Comparison of ENCODE assay signal across 9 cellular contexts in genomic region chr6:127518212-127518709, GRCh38. TPM values are rescaled to one million over a fixed set of nuclear protein-coding genes. Genes with fewer than 3 reads are reported as not detected.
DNase-seq lines count a peak whose midpoint lies in the region; ATAC-seq and TF ChIP-seq lines count a peak whose summit lies in the region.
"Had no signal": no experiment of that assay in that cellular context is flagged by ENCODE, and none has a peak within 500 bp of the region (broad histone marks: within the 10 kb centered on the region; RNA-seq: fewer than 3 reads in every experiment).

No MANE protein-coding gene starts in this region.

- H3K27ac Mint-ChIP-seq in stimulated activated naive CD8-positive, alpha-beta T cell treated with anti-CD3 and anti-CD28 coated beads, Interleukin-15, Interleukin-2, amounts not matched to agents 100 ng/mL and 50 ng/mL, for 24 hours = no peak overlapping the region
- H3K27ac Mint-ChIP-seq in type B pancreatic cell = peak overlapping the region; percentile 89

- no peak for TF ChIP-seq CTCF in type B pancreatic cell (conservative IDR thresholded peaks at IDR 0.05)

- H3K9me3 Mint-ChIP-seq in stimulated activated naive CD8-positive, alpha-beta T cell treated with anti-CD3 and anti-CD28 coated beads, Interleukin-15, Interleukin-2, amounts not matched to agents 100 ng/mL and 50 ng/mL, for 24 hours = no peaks in the 10 kb centered on the region
- H3K9me3 Mint-ChIP-seq in type B pancreatic cell = no peaks in the 10 kb centered on the region

- H3K27me3 Mint-ChIP-seq in stimulated activated naive CD8-positive, alpha-beta T cell treated with anti-CD3 and anti-CD28 coated beads, Interleukin-15, Interleukin-2, amounts not matched to agents 100 ng/mL and 50 ng/mL, for 24 hours = peaks cover 74% of the 10 kb centered on the region
- peaks cover 78% of the 10 kb centered on the region for H3K27me3 Mint-ChIP-seq in type B pancreatic cell

- ATAC-seq in stimulated activated naive CD8-positive, alpha-beta T cell treated with anti-CD3 and anti-CD28 coated beads, Interleukin-15, Interleukin-2, amounts not matched to agents 100 U/mL and 50 U/mL, for 24 hours = no peak
- no peak for ATAC-seq in GM18505 (IDR thresholded peaks at IDR 0.05; ENCODE audit: unreplicated experiment)

- peak overlapping the region; percentile 80 for H3K4me3 Mint-ChIP-seq in stimulated activated naive CD8-positive, alpha-beta T cell treated with anti-CD3 and anti-CD28 coated beads, Interleukin-15, Interleukin-2, amounts not matched to agents 100 ng/mL and 50 ng/mL, for 24 hours
- H3K4me3 Mint-ChIP-seq in type B pancreatic cell = peak overlapping the region; percentile 88

- intact Hi-C loops in head of caudate nucleus (cut with DNase I) = loop anchor here (10.0 kb wide), 1 partner anchor 53 kb away; no protein-coding TSS in a partner anchor

- no peak for TF ChIP-seq POLR2A in GM18505 (IDR thresholded peaks at IDR 0.05; ENCODE audit: borderline replicate concordance, extremely low read depth, insufficient read depth, insufficient read length)

- DNase-seq in stimulated activated naive CD8-positive, alpha-beta T cell treated with anti-CD3 and anti-CD28 coated beads, Interleukin-15, Interleukin-2, amounts not matched to agents 100 U/mL and 50 U/mL, for 24 hours = no peak
- peak; percentile 72 for DNase-seq in SK-N-DZ (ENCODE audit: low spot score)
- DNase-seq in head of caudate nucleus = peak in 28 of 42 donors; percentile 7 to 56 (median 30)
- no peak for DNase-seq in type B pancreatic cell (ENCODE audit: extremely low spot score, unreplicated experiment)
- DNase-seq in stimulated activated CD4-positive, alpha-beta T cell treated with anti-CD3 and anti-CD28 coated beads, Interleukin-4, amount 100 ng/mL, for 1 hour = no peak
- DNase-seq in superior temporal gyrus (ENCODE audit: extremely low spot score) = no peak

- H3K36me3 Mint-ChIP-seq in stimulated activated naive CD8-positive, alpha-beta T cell treated with anti-CD3 and anti-CD28 coated beads, Interleukin-15, Interleukin-2, amounts not matched to agents 100 ng/mL and 50 ng/mL, for 24 hours (ENCODE audit: low read depth) = no peaks in the 10 kb centered on the region
- H3K36me3 Mint-ChIP-seq in type B pancreatic cell = no peaks in the 10 kb centered on the region

- peaks cover 42% of the 10 kb centered on the region for H3K4me1 Mint-ChIP-seq in stimulated activated naive CD8-positive, alpha-beta T cell treated with anti-CD3 and anti-CD28 coated beads, Interleukin-15, Interleukin-2, amounts not matched to agents 100 ng/mL and 50 ng/mL, for 24 hours (ENCODE audit: low read depth)
- H3K4me1 Mint-ChIP-seq in type B pancreatic cell (ENCODE audit: unreplicated experiment) = peaks cover 25% of the 10 kb centered on the region

RNA-seq across cellular contexts. Expression of gene C6orf58, which starts 58.7 kb away (rescaled TPM):
- 0.17 and 0.74 TPM in 2 replicates for polyA plus RNA-seq in SK-N-DZ (2014; cell fraction: cytosol; rRNA removed)
- not detected in 2 replicates for polyA plus RNA-seq in SK-N-DZ (2014; cell fraction: nucleus; rRNA removed)
- total RNA-seq in type B pancreatic cell (ENCODE audit: low replicate concordance) = 0.63 TPM in 1 of 2 replicates, not detected in the other
- total RNA-seq: Right ventricle myocardium superior had no signal

RNA-seq across cellular contexts. Expression of gene KIAA0408, which starts 59.1 kb away (rescaled TPM):
- polyA plus RNA-seq in SK-N-DZ (2014; cell fraction: cytosol; rRNA removed) = 22.2 and 26.1 TPM in 2 replicates
- 35.1 and 38.7 TPM in 2 replicates for polyA plus RNA-seq in SK-N-DZ (2014; cell fraction: nucleus; rRNA removed)
- total RNA-seq in type B pancreatic cell (ENCODE audit: low replicate concordance) = 3.3 and 7.8 TPM in 2 replicates

Comparison
In these comparisons a context has a peak if more than half of its experiments do, and no peak if none do; other contexts are left out.
1. DNase-seq: peak in SK-N-DZ (single experiment) and head of caudate nucleus (28 of 42); none in stimulated activated naive CD8-positive, alpha-beta T cell treated with anti-CD3 and anti-CD28 coated beads, Interleukin-15, Interleukin-2, amounts not matched to agents 100 U/mL and 50 U/mL, for 24 hours (single experiment), type B pancreatic cell (single experiment), stimulated activated CD4-positive, alpha-beta T cell treated with anti-CD3 and anti-CD28 coated beads, Interleukin-4, amount 100 ng/mL, for 1 hour (single experiment) and superior temporal gyrus (single experiment).